1 cellular context compared by ENCODE assay signal in the genomic region with DNA sequence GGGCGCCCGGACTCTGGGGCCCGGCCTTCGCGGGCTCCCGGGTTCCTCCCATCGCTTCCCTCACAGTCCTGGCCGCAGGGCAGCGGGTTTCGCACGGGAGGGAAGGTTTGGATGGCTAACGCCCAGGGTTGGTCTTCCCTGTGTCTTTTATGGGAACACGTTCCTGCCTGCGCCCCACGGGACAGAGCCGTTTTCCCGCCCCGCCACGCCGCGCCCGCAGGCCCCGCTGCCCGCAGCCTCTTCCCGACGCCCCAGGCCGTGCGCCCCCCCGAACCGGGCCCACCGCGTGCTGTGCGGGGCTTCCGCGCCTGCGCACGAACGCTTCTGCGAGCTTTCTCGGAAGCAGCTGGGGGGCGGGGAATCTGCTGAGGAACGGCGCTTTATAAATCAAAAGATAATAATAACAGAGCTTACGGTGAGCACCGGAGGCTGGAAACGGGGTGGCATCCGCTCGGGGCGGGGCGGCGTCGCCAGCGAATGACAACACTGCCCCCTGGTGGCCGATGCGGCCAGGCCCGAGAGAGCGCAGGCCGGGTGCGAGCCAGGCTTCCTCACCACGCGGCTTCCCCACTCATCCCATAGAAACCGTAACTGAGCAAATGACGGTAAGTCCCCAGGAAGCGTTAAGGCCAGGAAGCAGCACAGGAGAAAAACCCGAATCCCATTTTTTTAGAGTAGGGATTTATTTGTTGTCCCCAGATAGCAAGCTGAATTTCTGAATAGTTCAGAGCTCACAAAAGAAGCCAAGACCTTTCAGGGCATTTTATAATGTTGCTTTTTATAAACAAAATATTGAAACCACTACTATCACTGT.
TF ChIP-seq lines count a peak whose summit lies in the region.

No MANE protein-coding gene starts in this region.

TF ChIP-seq in K562, 482 proteins besides CTCF, POLR2A, EP300 and RAD21 (continued from another document and continues in another):
- TF ChIP-seq, protein P1, sequence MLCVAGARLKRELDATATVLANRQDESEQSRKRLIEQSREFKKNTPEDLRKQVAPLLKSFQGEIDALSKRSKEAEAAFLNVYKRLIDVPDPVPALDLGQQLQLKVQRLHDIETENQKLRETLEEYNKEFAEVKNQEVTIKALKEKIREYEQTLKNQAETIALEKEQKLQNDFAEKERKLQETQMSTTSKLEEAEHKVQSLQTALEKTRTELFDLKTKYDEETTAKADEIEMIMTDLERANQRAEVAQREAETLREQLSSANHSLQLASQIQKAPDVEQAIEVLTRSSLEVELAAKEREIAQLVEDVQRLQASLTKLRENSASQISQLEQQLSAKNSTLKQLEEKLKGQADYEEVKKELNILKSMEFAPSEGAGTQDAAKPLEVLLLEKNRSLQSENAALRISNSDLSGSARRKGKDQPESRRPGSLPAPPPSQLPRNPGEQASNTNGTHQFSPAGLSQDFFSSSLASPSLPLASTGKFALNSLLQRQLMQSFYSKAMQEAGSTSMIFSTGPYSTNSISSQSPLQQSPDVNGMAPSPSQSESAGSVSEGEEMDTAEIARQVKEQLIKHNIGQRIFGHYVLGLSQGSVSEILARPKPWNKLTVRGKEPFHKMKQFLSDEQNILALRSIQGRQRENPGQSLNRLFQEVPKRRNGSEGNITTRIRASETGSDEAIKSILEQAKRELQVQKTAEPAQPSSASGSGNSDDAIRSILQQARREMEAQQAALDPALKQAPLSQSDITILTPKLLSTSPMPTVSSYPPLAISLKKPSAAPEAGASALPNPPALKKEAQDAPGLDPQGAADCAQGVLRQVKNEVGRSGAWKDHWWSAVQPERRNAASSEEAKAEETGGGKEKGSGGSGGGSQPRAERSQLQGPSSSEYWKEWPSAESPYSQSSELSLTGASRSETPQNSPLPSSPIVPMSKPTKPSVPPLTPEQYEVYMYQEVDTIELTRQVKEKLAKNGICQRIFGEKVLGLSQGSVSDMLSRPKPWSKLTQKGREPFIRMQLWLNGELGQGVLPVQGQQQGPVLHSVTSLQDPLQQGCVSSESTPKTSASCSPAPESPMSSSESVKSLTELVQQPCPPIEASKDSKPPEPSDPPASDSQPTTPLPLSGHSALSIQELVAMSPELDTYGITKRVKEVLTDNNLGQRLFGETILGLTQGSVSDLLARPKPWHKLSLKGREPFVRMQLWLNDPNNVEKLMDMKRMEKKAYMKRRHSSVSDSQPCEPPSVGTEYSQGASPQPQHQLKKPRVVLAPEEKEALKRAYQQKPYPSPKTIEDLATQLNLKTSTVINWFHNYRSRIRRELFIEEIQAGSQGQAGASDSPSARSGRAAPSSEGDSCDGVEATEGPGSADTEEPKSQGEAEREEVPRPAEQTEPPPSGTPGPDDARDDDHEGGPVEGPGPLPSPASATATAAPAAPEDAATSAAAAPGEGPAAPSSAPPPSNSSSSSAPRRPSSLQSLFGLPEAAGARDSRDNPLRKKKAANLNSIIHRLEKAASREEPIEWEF (CRISPR knock-in tag; IDR thresholded peaks at IDR 0.05), result no peak
- TF ChIP-seq BRF1 (IDR thresholded peaks at IDR 0.05; ENCODE audit: borderline replicate concordance, extremely low read depth, insufficient read length), result no peak
- no peak; the same call in 1 of the 2 replicates for TF ChIP-seq CTBP1 (IDR thresholded peaks at IDR 0.05; ENCODE audit: borderline replicate concordance)
- TF ChIP-seq ZC3H4 (CRISPR knock-in tag; IDR thresholded peaks at IDR 0.05; ENCODE audit: borderline replicate concordance), result no peak
- TF ChIP-seq GABPA (tag; conservative IDR thresholded peaks at IDR 0.05; ENCODE audit: low read depth), result no peak
- no peak for TF ChIP-seq RFX7 (CRISPR knock-in tag; IDR thresholded peaks at IDR 0.05)
- TF ChIP-seq CREM (IDR thresholded peaks at IDR 0.05; ENCODE audit: low read depth), result peak; percentile 53
- TF ChIP-seq TAL1 (IDR thresholded peaks at IDR 0.05), result no peak
- no peak for TF ChIP-seq SETDB1 (IDR thresholded peaks at IDR 0.05; ENCODE audit: low read length)
- no peak for TF ChIP-seq TAF15 (IDR thresholded peaks at IDR 0.05; ENCODE audit: low read depth, low read length)
- TF ChIP-seq NCOA1 (IDR thresholded peaks at IDR 0.05; ENCODE audit: low read depth), result no peak
- no peak for TF ChIP-seq TEAD2 (tag; IDR thresholded peaks at IDR 0.05)
- no peak for TF ChIP-seq ZSCAN32 (CRISPR knock-in tag; IDR thresholded peaks at IDR 0.05)
- TF ChIP-seq ZC3H11A (IDR thresholded peaks at IDR 0.05; ENCODE audit: low read depth, low read length), result no peak
- peak; percentile 67 for TF ChIP-seq HNRNPLL (IDR thresholded peaks at IDR 0.05; ENCODE audit: low read depth, low read length, poor library complexity, severe bottlenecking)
- TF ChIP-seq POLR2AphosphoS5 (IDR thresholded peaks at IDR 0.05; ENCODE audit: control insufficient read depth, insufficient read depth, low read depth, low read length), result no peak
- peak; percentile 24 for TF ChIP-seq DACH1 (IDR thresholded peaks at IDR 0.05; ENCODE audit: partially characterized antibody)
- no peak for TF ChIP-seq YBX1 (IDR thresholded peaks at IDR 0.05)
- no peak for TF ChIP-seq TFAM (CRISPR knock-in tag; conservative IDR thresholded peaks at IDR 0.05)
- TF ChIP-seq MEF2D (tag; conservative IDR thresholded peaks at IDR 0.05; ENCODE audit: low read depth), result no peak
- TF ChIP-seq CBX8 (IDR thresholded peaks at IDR 0.05; ENCODE audit: borderline replicate concordance, extremely low read depth, low read depth, low read length, poor library complexity, severe bottlenecking), result no peak
- TF ChIP-seq CHD2 (IDR thresholded peaks at IDR 0.05; ENCODE audit: low read depth, low read length), result no peak
- no peak for TF ChIP-seq MAFK (IDR thresholded peaks at IDR 0.05; ENCODE audit: low read length)
- no peak for TF ChIP-seq SMARCE1 (IDR thresholded peaks at IDR 0.05)
- no peak for TF ChIP-seq ZNF445 (CRISPR knock-in tag; IDR thresholded peaks at IDR 0.05; ENCODE audit: low read depth)
- no peak for TF ChIP-seq PTTG1 (tag; IDR thresholded peaks at IDR 0.05; ENCODE audit: low read depth)
- 0 out of 2 replicates have a peak, but pooled peaks have one; percentile 15 for TF ChIP-seq CC2D1A (IDR thresholded peaks at IDR 0.05)
- TF ChIP-seq, protein P2, sequence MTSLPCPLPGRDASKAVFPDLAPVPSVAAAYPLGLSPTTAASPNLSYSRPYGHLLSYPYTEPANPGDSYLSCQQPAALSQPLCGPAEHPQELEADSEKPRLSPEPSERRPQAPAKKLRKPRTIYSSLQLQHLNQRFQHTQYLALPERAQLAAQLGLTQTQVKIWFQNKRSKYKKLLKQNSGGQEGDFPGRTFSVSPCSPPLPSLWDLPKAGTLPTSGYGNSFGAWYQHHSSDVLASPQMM (CRISPR knock-in tag; IDR thresholded peaks at IDR 0.05), result no peak
- TF ChIP-seq TOE1 (IDR thresholded peaks at IDR 0.05; ENCODE audit: borderline replicate concordance), result no peak
- TF ChIP-seq TOE1 (CRISPR knock-in tag; IDR thresholded peaks at IDR 0.05; ENCODE audit: borderline replicate concordance, low read depth), result no peak
- no peak for TF ChIP-seq HCFC1 (IDR thresholded peaks at IDR 0.05; ENCODE audit: low read depth, low read length)
- TF ChIP-seq CHD4 (IDR thresholded peaks at IDR 0.05; ENCODE audit: insufficient read depth, insufficient replicate concordance, low read depth, low read length, poor library complexity, severe bottlenecking), result no peak
- no peak for TF ChIP-seq ZNF57 (CRISPR knock-in tag; IDR thresholded peaks at IDR 0.05)
- TF ChIP-seq XRCC5 (IDR thresholded peaks at IDR 0.05; ENCODE audit: low read depth, low read length), result peak; percentile 77; the same call in 1 of the 2 replicates
- no peak for TF ChIP-seq ZNF431 (CRISPR knock-in tag; IDR thresholded peaks at IDR 0.05)
- no peak for TF ChIP-seq PCBP2 (IDR thresholded peaks at IDR 0.05; ENCODE audit: low read depth, low read length, poor library complexity, severe bottlenecking)
- TF ChIP-seq, protein P3, sequence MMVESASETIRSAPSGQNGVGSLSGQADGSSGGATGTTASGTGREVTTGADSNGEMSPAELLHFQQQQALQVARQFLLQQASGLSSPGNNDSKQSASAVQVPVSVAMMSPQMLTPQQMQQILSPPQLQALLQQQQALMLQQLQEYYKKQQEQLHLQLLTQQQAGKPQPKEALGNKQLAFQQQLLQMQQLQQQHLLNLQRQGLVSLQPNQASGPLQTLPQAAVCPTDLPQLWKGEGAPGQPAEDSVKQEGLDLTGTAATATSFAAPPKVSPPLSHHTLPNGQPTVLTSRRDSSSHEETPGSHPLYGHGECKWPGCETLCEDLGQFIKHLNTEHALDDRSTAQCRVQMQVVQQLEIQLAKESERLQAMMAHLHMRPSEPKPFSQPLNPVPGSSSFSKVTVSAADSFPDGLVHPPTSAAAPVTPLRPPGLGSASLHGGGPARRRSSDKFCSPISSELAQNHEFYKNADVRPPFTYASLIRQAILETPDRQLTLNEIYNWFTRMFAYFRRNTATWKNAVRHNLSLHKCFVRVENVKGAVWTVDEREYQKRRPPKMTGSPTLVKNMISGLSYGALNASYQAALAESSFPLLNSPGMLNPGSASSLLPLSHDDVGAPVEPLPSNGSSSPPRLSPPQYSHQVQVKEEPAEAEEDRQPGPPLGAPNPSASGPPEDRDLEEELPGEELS (CRISPR knock-in tag; IDR thresholded peaks at IDR 0.05; ENCODE audit: borderline replicate concordance), result no peak
- TF ChIP-seq, protein P4, sequence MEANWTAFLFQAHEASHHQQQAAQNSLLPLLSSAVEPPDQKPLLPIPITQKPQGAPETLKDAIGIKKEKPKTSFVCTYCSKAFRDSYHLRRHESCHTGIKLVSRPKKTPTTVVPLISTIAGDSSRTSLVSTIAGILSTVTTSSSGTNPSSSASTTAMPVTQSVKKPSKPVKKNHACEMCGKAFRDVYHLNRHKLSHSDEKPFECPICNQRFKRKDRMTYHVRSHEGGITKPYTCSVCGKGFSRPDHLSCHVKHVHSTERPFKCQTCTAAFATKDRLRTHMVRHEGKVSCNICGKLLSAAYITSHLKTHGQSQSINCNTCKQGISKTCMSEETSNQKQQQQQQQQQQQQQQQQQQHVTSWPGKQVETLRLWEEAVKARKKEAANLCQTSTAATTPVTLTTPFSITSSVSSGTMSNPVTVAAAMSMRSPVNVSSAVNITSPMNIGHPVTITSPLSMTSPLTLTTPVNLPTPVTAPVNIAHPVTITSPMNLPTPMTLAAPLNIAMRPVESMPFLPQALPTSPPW (CRISPR knock-in tag; IDR thresholded peaks at IDR 0.05), result peak; percentile 69
- no peak for TF ChIP-seq ZFX (CRISPR knock-in tag; IDR thresholded peaks at IDR 0.05)
- TF ChIP-seq FOXP1 (CRISPR knock-in tag; IDR thresholded peaks at IDR 0.05), result no peak
- no peak for TF ChIP-seq SAP30 (IDR thresholded peaks at IDR 0.05; ENCODE audit: borderline replicate concordance, insufficient read depth, low read depth, low read length, poor library complexity, severe bottlenecking)
- no peak for TF ChIP-seq ZZZ3 (IDR thresholded peaks at IDR 0.05)
- no peak for TF ChIP-seq SMARCA4 (IDR thresholded peaks at IDR 0.05)
- no peak for TF ChIP-seq ZNF561 (CRISPR knock-in tag; conservative IDR thresholded peaks at IDR 0.05)
- TF ChIP-seq, protein P5, sequence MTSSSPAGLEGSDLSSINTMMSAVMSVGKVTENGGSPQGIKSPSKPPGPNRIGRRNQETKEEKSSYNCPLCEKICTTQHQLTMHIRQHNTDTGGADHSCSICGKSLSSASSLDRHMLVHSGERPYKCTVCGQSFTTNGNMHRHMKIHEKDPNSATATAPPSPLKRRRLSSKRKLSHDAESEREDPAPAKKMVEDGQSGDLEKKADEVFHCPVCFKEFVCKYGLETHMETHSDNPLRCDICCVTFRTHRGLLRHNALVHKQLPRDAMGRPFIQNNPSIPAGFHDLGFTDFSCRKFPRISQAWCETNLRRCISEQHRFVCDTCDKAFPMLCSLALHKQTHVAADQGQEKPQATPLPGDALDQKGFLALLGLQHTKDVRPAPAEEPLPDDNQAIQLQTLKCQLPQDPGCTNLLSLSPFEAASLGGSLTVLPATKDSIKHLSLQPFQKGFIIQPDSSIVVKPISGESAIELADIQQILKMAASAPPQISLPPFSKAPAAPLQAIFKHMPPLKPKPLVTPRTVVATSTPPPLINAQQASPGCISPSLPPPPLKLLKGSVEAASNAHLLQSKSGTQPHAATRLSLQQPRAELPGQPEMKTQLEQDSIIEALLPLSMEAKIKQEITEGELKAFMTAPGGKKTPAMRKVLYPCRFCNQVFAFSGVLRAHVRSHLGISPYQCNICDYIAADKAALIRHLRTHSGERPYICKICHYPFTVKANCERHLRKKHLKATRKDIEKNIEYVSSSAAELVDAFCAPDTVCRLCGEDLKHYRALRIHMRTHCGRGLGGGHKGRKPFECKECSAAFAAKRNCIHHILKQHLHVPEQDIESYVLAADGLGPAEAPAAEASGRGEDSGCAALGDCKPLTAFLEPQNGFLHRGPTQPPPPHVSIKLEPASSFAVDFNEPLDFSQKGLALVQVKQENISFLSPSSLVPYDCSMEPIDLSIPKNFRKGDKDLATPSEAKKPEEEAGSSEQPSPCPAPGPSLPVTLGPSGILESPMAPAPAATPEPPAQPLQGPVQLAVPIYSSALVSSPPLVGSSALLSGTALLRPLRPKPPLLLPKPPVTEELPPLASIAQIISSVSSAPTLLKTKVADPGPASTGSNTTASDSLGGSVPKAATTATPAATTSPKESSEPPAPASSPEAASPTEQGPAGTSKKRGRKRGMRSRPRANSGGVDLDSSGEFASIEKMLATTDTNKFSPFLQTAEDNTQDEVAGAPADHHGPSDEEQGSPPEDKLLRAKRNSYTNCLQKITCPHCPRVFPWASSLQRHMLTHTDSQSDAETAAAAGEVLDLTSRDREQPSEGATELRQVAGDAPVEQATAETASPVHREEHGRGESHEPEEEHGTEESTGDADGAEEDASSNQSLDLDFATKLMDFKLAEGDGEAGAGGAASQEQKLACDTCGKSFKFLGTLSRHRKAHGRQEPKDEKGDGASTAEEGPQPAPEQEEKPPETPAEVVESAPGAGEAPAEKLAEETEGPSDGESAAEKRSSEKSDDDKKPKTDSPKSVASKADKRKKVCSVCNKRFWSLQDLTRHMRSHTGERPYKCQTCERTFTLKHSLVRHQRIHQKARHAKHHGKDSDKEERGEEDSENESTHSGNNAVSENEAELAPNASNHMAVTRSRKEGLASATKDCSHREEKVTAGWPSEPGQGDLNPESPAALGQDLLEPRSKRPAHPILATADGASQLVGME (CRISPR knock-in tag; IDR thresholded peaks at IDR 0.05), result no peak
- TF ChIP-seq, protein P6, sequence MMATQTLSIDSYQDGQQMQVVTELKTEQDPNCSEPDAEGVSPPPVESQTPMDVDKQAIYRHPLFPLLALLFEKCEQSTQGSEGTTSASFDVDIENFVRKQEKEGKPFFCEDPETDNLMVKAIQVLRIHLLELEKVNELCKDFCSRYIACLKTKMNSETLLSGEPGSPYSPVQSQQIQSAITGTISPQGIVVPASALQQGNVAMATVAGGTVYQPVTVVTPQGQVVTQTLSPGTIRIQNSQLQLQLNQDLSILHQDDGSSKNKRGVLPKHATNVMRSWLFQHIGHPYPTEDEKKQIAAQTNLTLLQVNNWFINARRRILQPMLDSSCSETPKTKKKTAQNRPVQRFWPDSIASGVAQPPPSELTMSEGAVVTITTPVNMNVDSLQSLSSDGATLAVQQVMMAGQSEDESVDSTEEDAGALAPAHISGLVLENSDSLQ (IDR thresholded peaks at IDR 0.05), result no peak
- TF ChIP-seq ZNF239 (CRISPR knock-in tag; IDR thresholded peaks at IDR 0.05), result no peak
- TF ChIP-seq BRD9 (IDR thresholded peaks at IDR 0.05; ENCODE audit: low read depth, partially characterized antibody), result no peak
- TF ChIP-seq DMBX1 (CRISPR knock-in tag; IDR thresholded peaks at IDR 0.05; ENCODE audit: borderline replicate concordance), result no peak
- 0 out of 2 replicates have a peak, but pooled peaks have one; percentile 15 for TF ChIP-seq CBX5 (IDR thresholded peaks at IDR 0.05; ENCODE audit: borderline replicate concordance, low read depth)
- TF ChIP-seq MECOM (CRISPR knock-in tag; IDR thresholded peaks at IDR 0.05), result no peak
- no peak for TF ChIP-seq ZNF707 (CRISPR knock-in tag; conservative IDR thresholded peaks at IDR 0.05)
- no peak for TF ChIP-seq NR4A1 (CRISPR knock-in tag; IDR thresholded peaks at IDR 0.05)
- TF ChIP-seq NR4A1 (tag; IDR thresholded peaks at IDR 0.05), result no peak
